ENCODE assay signal across 1 cellular context in genomic region chr6:89080281-89081128, GRCh38.
A peak's percentile ranks its signal among the peaks of the same experiment; 100 is the strongest.
TF ChIP-seq lines count a peak whose summit lies in the region.

Gene PNRC1, plus strand, starts transcription at chr6:89080751. Its CDS starts 144 bp downstream, at chr6:89080895.

TF ChIP-seq in HepG2, 621 proteins besides CTCF, POLR2A, EP300 and RAD21 (continued from another document and continues in another):
- TF ChIP-seq, protein P1, sequence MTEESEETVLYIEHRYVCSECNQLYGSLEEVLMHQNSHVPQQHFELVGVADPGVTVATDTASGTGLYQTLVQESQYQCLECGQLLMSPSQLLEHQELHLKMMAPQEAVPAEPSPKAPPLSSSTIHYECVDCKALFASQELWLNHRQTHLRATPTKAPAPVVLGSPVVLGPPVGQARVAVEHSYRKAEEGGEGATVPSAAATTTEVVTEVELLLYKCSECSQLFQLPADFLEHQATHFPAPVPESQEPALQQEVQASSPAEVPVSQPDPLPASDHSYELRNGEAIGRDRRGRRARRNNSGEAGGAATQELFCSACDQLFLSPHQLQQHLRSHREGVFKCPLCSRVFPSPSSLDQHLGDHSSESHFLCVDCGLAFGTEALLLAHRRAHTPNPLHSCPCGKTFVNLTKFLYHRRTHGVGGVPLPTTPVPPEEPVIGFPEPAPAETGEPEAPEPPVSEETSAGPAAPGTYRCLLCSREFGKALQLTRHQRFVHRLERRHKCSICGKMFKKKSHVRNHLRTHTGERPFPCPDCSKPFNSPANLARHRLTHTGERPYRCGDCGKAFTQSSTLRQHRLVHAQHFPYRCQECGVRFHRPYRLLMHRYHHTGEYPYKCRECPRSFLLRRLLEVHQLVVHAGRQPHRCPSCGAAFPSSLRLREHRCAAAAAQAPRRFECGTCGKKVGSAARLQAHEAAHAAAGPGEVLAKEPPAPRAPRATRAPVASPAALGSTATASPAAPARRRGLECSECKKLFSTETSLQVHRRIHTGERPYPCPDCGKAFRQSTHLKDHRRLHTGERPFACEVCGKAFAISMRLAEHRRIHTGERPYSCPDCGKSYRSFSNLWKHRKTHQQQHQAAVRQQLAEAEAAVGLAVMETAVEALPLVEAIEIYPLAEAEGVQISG (CRISPR knock-in tag; IDR thresholded peaks at IDR 0.05): peak; percentile 60; the same call in 1 of the 2 replicates
- TF ChIP-seq AKAP8 (CRISPR knock-in tag; IDR thresholded peaks at IDR 0.05) (peak; percentile 33; the same call in 1 of the 2 replicates), ARID3A (IDR thresholded peaks at IDR 0.05; ENCODE audit: low read depth, low read length) (no peak), ZNF20 (CRISPR knock-in tag; IDR thresholded peaks at IDR 0.05) (no peak), HMGXB3 (CRISPR knock-in tag; IDR thresholded peaks at IDR 0.05; ENCODE audit: borderline replicate concordance) (peak; percentile 41; the same call in 1 of the 2 replicates), E2F1 (CRISPR knock-in tag; IDR thresholded peaks at IDR 0.05) (no peak; the same call in 1 of the 2 replicates), NFIC (IDR thresholded peaks at IDR 0.05; ENCODE audit: low read length) (no peak), SP140L (CRISPR knock-in tag; IDR thresholded peaks at IDR 0.05; ENCODE audit: borderline replicate concordance) (0 out of 2 replicates have a peak, but pooled peaks have one; percentile 68), ZMYM2 (CRISPR knock-in tag; IDR thresholded peaks at IDR 0.05) (no peak), RELA (CRISPR knock-in tag; IDR thresholded peaks at IDR 0.05) (0 out of 2 replicates have a peak, but pooled peaks have one; percentile 24), POGZ (CRISPR knock-in tag; IDR thresholded peaks at IDR 0.05) (peak; percentile 52; the same call in 1 of the 2 replicates), ZNF18 (CRISPR knock-in tag; IDR thresholded peaks at IDR 0.05; ENCODE audit: insufficient replicate concordance) (peak; percentile 34), KAT7 (CRISPR knock-in tag; IDR thresholded peaks at IDR 0.05; ENCODE audit: borderline replicate concordance) (peak; percentile 95), ZMYM4 (CRISPR knock-in tag; IDR thresholded peaks at IDR 0.05) (peak; percentile 72; the same call in 1 of the 2 replicates), IRX3 (CRISPR knock-in tag; IDR thresholded peaks at IDR 0.05; ENCODE audit: borderline replicate concordance, low read depth) (0 out of 2 replicates have a peak, but pooled peaks have one; percentile 64), ZNF776 (CRISPR knock-in tag; IDR thresholded peaks at IDR 0.05) (peak; percentile 28; the same call in 1 of the 2 replicates), SNAPC5 (CRISPR knock-in tag; IDR thresholded peaks at IDR 0.05; ENCODE audit: borderline replicate concordance) (0 out of 2 replicates have a peak, but pooled peaks have one; percentile 46), ZNF557 (CRISPR knock-in tag; IDR thresholded peaks at IDR 0.05) (no peak), BHLHE40 (IDR thresholded peaks at IDR 0.05; ENCODE audit: low read length) (peak; percentile 12; the same call in 1 of the 2 replicates), YEATS2 (CRISPR knock-in tag; IDR thresholded peaks at IDR 0.05; ENCODE audit: borderline replicate concordance) (peak; percentile 55; the same call in 1 of the 2 replicates), JUN (CRISPR knock-in tag; IDR thresholded peaks at IDR 0.05) (no peak), NFYB (CRISPR knock-in tag; IDR thresholded peaks at IDR 0.05) (peak; percentile 73), JUND (CRISPR knock-in tag; IDR thresholded peaks at IDR 0.05) (no peak), FOXJ3 (CRISPR knock-in tag; IDR thresholded peaks at IDR 0.05; ENCODE audit: borderline replicate concordance) (peak; percentile 48; the same call in 1 of the 2 replicates), ZNF33A (CRISPR knock-in tag; IDR thresholded peaks at IDR 0.05; ENCODE audit: borderline replicate concordance) (no peak)
- TF ChIP-seq, protein P2, sequence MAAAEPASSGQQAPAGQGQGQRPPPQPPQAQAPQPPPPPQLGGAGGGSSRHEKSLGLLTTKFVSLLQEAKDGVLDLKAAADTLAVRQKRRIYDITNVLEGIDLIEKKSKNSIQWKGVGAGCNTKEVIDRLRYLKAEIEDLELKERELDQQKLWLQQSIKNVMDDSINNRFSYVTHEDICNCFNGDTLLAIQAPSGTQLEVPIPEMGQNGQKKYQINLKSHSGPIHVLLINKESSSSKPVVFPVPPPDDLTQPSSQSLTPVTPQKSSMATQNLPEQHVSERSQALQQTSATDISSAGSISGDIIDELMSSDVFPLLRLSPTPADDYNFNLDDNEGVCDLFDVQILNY (CRISPR knock-in tag; conservative IDR thresholded peaks at IDR 0.05): 0 out of 2 replicates have a peak, but pooled peaks have one; percentile 34
- TF ChIP-seq, protein P3, sequence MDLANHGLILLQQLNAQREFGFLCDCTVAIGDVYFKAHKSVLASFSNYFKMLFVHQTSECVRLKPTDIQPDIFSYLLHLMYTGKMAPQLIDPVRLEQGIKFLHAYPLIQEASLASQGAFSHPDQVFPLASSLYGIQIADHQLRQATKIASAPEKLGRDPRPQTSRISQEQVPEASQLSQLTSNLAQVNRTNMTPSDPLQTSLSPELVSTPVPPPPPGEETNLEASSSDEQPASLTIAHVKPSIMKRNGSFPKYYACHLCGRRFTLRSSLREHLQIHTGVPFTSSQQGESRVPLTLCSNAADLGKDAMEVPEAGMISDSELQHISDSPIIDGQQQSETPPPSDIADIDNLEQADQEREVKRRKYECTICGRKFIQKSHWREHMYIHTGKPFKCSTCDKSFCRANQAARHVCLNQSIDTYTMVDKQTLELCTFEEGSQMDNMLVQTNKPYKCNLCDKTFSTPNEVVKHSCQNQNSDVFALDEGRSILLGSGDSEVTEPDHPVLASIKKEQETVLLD (CRISPR knock-in tag; IDR thresholded peaks at IDR 0.05; ENCODE audit: low read depth): no peak
- TF ChIP-seq, protein P4, sequence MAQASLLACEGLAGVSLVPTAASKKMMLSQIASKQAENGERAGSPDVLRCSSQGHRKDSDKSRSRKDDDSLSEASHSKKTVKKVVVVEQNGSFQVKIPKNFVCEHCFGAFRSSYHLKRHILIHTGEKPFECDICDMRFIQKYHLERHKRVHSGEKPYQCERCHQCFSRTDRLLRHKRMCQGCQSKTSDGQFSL (CRISPR knock-in tag; IDR thresholded peaks at IDR 0.05): no peak; the same call in 1 of the 2 replicates
- TF ChIP-seq, protein P5, sequence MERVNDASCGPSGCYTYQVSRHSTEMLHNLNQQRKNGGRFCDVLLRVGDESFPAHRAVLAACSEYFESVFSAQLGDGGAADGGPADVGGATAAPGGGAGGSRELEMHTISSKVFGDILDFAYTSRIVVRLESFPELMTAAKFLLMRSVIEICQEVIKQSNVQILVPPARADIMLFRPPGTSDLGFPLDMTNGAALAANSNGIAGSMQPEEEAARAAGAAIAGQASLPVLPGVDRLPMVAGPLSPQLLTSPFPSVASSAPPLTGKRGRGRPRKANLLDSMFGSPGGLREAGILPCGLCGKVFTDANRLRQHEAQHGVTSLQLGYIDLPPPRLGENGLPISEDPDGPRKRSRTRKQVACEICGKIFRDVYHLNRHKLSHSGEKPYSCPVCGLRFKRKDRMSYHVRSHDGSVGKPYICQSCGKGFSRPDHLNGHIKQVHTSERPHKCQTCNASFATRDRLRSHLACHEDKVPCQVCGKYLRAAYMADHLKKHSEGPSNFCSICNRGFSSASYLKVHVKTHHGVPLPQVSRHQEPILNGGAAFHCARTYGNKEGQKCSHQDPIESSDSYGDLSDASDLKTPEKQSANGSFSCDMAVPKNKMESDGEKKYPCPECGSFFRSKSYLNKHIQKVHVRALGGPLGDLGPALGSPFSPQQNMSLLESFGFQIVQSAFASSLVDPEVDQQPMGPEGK (CRISPR knock-in tag; IDR thresholded peaks at IDR 0.05): peak; percentile 62; the same call in 1 of the 2 replicates
- TF ChIP-seq, protein P6, sequence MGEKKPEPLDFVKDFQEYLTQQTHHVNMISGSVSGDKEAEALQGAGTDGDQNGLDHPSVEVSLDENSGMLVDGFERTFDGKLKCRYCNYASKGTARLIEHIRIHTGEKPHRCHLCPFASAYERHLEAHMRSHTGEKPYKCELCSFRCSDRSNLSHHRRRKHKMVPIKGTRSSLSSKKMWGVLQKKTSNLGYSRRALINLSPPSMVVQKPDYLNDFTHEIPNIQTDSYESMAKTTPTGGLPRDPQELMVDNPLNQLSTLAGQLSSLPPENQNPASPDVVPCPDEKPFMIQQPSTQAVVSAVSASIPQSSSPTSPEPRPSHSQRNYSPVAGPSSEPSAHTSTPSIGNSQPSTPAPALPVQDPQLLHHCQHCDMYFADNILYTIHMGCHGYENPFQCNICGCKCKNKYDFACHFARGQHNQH (CRISPR knock-in tag; IDR thresholded peaks at IDR 0.05): peak; percentile 68
- TF ChIP-seq, protein P7, sequence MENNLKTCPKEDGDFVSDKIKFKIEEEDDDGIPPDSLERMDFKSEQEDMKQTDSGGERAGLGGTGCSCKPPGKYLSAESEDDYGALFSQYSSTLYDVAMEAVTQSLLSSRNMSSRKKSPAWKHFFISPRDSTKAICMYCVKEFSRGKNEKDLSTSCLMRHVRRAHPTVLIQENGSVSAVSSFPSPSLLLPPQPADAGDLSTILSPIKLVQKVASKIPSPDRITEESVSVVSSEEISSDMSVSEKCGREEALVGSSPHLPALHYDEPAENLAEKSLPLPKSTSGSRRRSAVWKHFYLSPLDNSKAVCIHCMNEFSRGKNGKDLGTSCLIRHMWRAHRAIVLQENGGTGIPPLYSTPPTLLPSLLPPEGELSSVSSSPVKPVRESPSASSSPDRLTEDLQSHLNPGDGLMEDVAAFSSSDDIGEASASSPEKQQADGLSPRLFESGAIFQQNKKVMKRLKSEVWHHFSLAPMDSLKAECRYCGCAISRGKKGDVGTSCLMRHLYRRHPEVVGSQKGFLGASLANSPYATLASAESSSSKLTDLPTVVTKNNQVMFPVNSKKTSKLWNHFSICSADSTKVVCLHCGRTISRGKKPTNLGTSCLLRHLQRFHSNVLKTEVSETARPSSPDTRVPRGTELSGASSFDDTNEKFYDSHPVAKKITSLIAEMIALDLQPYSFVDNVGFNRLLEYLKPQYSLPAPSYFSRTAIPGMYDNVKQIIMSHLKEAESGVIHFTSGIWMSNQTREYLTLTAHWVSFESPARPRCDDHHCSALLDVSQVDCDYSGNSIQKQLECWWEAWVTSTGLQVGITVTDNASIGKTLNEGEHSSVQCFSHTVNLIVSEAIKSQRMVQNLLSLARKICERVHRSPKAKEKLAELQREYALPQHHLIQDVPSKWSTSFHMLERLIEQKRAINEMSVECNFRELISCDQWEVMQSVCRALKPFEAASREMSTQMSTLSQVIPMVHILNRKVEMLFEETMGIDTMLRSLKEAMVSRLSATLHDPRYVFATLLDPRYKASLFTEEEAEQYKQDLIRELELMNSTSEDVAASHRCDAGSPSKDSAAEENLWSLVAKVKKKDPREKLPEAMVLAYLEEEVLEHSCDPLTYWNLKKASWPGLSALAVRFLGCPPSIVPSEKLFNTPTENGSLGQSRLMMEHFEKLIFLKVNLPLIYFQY (CRISPR knock-in tag; IDR thresholded peaks at IDR 0.05; ENCODE audit: borderline replicate concordance): peak; percentile 78
